In the genomic region with DNA sequence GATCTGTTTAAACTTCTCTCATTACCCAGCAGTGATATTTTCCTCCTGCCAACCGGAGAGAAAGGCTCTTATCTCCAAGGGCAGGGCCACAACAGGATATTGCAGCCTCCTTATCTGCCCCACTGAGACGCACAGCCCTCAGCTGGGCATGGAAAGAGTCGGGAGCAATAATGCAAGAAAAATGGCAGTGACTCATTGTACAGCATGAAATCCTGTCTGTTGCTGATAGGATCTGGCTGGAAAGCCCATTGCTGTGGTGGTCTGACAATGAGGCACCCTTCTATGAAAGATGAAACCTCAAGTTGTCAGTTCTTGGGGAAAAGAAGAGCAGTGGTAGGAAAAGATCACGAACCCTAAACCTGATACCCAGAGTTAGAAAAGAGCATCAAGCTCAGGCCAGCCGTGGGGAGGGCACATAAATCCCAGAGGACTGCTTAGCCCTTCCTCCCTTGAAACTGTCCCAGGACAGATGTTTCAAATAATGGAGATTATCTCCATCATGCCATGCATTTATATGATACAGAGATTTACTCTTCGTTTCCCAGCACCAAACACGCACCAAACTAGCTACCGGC, we compare ENCODE assay signal across 1 cellular context.
TF ChIP-seq lines count a peak whose summit lies in the region.

No MANE protein-coding gene starts in this region.

TF ChIP-seq in K562, 482 proteins besides CTCF, POLR2A, EP300 and RAD21 (continued from another document and continues in another):
- TF ChIP-seq, protein P1, sequence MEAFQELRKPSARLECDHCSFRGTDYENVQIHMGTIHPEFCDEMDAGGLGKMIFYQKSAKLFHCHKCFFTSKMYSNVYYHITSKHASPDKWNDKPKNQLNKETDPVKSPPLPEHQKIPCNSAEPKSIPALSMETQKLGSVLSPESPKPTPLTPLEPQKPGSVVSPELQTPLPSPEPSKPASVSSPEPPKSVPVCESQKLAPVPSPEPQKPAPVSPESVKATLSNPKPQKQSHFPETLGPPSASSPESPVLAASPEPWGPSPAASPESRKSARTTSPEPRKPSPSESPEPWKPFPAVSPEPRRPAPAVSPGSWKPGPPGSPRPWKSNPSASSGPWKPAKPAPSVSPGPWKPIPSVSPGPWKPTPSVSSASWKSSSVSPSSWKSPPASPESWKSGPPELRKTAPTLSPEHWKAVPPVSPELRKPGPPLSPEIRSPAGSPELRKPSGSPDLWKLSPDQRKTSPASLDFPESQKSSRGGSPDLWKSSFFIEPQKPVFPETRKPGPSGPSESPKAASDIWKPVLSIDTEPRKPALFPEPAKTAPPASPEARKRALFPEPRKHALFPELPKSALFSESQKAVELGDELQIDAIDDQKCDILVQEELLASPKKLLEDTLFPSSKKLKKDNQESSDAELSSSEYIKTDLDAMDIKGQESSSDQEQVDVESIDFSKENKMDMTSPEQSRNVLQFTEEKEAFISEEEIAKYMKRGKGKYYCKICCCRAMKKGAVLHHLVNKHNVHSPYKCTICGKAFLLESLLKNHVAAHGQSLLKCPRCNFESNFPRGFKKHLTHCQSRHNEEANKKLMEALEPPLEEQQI (IDR thresholded peaks at IDR 0.05) = peak; percentile 87
- TF ChIP-seq STAT6 (CRISPR knock-in tag; IDR thresholded peaks at IDR 0.05) (no peak), ZNF583 (CRISPR knock-in tag; IDR thresholded peaks at IDR 0.05) (no peak), BMI1 (IDR thresholded peaks at IDR 0.05; ENCODE audit: low read length) (no peak), IFI16 (CRISPR knock-in tag; IDR thresholded peaks at IDR 0.05) (no peak), RBM22 (IDR thresholded peaks at IDR 0.05; ENCODE audit: low read depth, low read length, poor library complexity, severe bottlenecking) (no peak), TRIM28 (IDR thresholded peaks at IDR 0.05) (peak; percentile 72; the same call in 1 of the 2 replicates), TFE3 (CRISPR knock-in tag; IDR thresholded peaks at IDR 0.05) (no peak), ZNF785 (CRISPR knock-in tag; IDR thresholded peaks at IDR 0.05) (no peak), NCOA4 (IDR thresholded peaks at IDR 0.05; ENCODE audit: partially characterized antibody) (no peak), DMBX1 (CRISPR knock-in tag; IDR thresholded peaks at IDR 0.05; ENCODE audit: borderline replicate concordance) (peak; percentile 88), ZNF512 (tag; IDR thresholded peaks at IDR 0.05) (no peak), HMGN3 (IDR thresholded peaks at IDR 0.05; ENCODE audit: borderline replicate concordance, extremely low read depth, insufficient read length, low read depth, low read length) (peak; percentile 46), KHSRP (IDR thresholded peaks at IDR 0.05) (0 out of 2 replicates have a peak, but pooled peaks have one; percentile 47), UBTF (IDR thresholded peaks at IDR 0.05; ENCODE audit: borderline replicate concordance in 1 of 2, low read depth in 2 of 2, low read length in 2 of 2) (no peak), MXI1 (IDR thresholded peaks at IDR 0.05; ENCODE audit: low read depth, low read length) (no peak), HINFP (tag; conservative IDR thresholded peaks at IDR 0.05; ENCODE audit: low read depth) (no peak; the same call in 1 of the 2 replicates), RNF2 (IDR thresholded peaks at IDR 0.05) (peak; percentile 89), NR3C1 (CRISPR knock-in tag; IDR thresholded peaks at IDR 0.05) (no peak), ATF2 (CRISPR knock-in tag; IDR thresholded peaks at IDR 0.05) (no peak), SMARCA4 (IDR thresholded peaks at IDR 0.05) (peak; percentile 99), BHLHE40 (IDR thresholded peaks at IDR 0.05; ENCODE audit: low read length) (peak; percentile 64; the same call in 1 of the 2 replicates), BCOR (IDR thresholded peaks at IDR 0.05) (peak; percentile 89), HSF4 (CRISPR knock-in tag; IDR thresholded peaks at IDR 0.05; ENCODE audit: borderline replicate concordance) (no peak), TCF7L2 (IDR thresholded peaks at IDR 0.05; ENCODE audit: low read depth, low read length) (no peak), CEBPB (tag; IDR thresholded peaks at IDR 0.05) (peak; percentile 55), NELFE (IDR thresholded peaks at IDR 0.05; ENCODE audit: insufficient read depth, insufficient read length) (no peak), ZNF121 (CRISPR knock-in tag; conservative IDR thresholded peaks at IDR 0.05) (no peak), HNRNPK (IDR thresholded peaks at IDR 0.05; ENCODE audit: low read depth, low read length, poor library complexity, severe bottlenecking) (no peak), CTCFL (IDR thresholded peaks at IDR 0.05; ENCODE audit: borderline replicate concordance, insufficient read depth, low read depth, low read length, poor library complexity, severe bottlenecking) (no peak)
- TF ChIP-seq, protein P2, sequence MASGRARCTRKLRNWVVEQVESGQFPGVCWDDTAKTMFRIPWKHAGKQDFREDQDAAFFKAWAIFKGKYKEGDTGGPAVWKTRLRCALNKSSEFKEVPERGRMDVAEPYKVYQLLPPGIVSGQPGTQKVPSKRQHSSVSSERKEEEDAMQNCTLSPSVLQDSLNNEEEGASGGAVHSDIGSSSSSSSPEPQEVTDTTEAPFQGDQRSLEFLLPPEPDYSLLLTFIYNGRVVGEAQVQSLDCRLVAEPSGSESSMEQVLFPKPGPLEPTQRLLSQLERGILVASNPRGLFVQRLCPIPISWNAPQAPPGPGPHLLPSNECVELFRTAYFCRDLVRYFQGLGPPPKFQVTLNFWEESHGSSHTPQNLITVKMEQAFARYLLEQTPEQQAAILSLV (tag; IDR thresholded peaks at IDR 0.05) = no peak
- TF ChIP-seq, protein P3, sequence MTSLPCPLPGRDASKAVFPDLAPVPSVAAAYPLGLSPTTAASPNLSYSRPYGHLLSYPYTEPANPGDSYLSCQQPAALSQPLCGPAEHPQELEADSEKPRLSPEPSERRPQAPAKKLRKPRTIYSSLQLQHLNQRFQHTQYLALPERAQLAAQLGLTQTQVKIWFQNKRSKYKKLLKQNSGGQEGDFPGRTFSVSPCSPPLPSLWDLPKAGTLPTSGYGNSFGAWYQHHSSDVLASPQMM (CRISPR knock-in tag; IDR thresholded peaks at IDR 0.05) = no peak
- TF ChIP-seq, protein P4, sequence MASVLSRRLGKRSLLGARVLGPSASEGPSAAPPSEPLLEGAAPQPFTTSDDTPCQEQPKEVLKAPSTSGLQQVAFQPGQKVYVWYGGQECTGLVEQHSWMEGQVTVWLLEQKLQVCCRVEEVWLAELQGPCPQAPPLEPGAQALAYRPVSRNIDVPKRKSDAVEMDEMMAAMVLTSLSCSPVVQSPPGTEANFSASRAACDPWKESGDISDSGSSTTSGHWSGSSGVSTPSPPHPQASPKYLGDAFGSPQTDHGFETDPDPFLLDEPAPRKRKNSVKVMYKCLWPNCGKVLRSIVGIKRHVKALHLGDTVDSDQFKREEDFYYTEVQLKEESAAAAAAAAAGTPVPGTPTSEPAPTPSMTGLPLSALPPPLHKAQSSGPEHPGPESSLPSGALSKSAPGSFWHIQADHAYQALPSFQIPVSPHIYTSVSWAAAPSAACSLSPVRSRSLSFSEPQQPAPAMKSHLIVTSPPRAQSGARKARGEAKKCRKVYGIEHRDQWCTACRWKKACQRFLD (CRISPR knock-in tag; IDR thresholded peaks at IDR 0.05) = peak; percentile 90
- TF ChIP-seq, protein P5, sequence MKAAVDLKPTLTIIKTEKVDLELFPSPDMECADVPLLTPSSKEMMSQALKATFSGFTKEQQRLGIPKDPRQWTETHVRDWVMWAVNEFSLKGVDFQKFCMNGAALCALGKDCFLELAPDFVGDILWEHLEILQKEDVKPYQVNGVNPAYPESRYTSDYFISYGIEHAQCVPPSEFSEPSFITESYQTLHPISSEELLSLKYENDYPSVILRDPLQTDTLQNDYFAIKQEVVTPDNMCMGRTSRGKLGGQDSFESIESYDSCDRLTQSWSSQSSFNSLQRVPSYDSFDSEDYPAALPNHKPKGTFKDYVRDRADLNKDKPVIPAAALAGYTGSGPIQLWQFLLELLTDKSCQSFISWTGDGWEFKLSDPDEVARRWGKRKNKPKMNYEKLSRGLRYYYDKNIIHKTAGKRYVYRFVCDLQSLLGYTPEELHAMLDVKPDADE (conservative IDR thresholded peaks at IDR 0.05; ENCODE audit: control insufficient read depth, low read depth, low read length) = peak; percentile 84; the same call in 1 of the 2 replicates
